ENCODE assay signal across 9 cellular contexts in the genomic region with DNA sequence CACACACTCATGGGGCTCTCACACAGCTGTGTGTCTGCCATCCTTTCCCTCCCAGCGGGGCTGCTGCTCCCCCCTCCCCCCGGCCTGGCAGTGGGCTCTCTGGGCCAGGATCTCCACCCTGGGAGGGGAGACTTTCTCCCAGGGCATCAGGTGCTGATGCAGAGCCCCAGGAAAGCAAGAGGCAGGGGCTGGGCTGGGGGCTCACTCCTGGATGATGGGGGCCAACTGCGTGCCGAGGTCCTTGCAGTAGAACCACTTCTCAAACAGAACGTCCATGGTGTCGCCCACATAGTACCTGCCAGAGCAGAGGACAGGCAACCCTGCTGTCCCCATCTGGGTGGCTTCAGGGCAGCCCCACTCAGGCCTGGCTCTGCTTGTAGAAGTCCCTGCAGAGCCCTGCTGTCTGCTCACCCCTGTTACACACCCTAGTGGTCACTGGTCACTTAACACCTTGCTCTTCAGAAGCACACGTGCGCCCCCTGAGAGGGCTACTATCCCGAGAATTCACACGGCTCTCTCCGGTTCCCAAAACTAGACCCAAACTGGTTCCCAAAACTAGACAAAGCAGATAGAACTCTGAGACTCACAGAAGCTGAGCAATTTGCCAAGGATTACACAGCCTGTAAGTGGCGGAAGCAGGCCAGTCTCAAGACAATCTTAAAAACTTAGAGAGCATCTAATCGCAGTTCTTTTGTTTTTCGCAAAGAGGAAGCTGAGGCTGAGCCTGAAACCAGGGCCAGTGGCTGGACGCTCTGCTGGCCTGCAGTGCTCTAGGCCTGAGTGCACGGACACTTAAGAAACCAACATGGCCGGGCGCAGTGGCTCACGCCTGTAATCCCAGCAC. TPM values are rescaled to one million over a fixed set of nuclear protein-coding genes. Genes with fewer than 3 reads are reported as not detected.
DNase-seq lines count a peak whose midpoint lies in the region; ATAC-seq, FAIRE-seq and TF ChIP-seq lines count a peak whose summit lies in the region.
"Had no signal": no experiment of that assay in that cellular context is flagged by ENCODE, and none has a peak within 500 bp of the region (broad histone marks: within the 10 kb centered on the region; RNA-seq: fewer than 3 reads in every experiment).

No MANE protein-coding gene starts in this region.

- POLR2A ChIA-PET in GM12878 (lab: Charles Lee) = interaction anchor here (0.7 kb wide), 1 partner anchor 111 kb away, joined by 3 read pairs; no protein-coding TSS in a partner anchor
- POLR2A ChIA-PET in CD4-positive, alpha-beta memory T cell (lab: Charles Lee; ENCODE audit: partially characterized antibody) = no interaction called here

- FAIRE-seq in GM12878 (lab: Jason Lieb, UNC) = no peak

- no peaks in the 10 kb centered on the region for H3K9me3 Mint-ChIP-seq in CD4-positive, alpha-beta memory T cell

- TF ChIP-seq EP300 in GM12878 (IDR thresholded peaks at IDR 0.05; ENCODE audit: borderline replicate concordance in 1 of 2, control insufficient read depth in 1 of 2, low read depth in 2 of 2, low read length in 2 of 2) = no peak

- H3K4me1 Mint-ChIP-seq in CD4-positive, alpha-beta memory T cell = peaks cover 2 to 6% (median 4%) of the 10 kb centered on the region in 4 donors

- H3K4me3 ChIP-seq in GM12878 (no peak overlapping the region), left lung (no peak overlapping the region), uterus (no peak overlapping the region)
- no peak overlapping the region for H3K4me3 ChIP-seq in CD4-positive, alpha-beta memory T cell (ENCODE audit: low read length in 2 of 2)
- H3K4me3 ChIP-seq: SK-N-MC had no signal

- H3K4me3 Mint-ChIP-seq in CD4-positive, alpha-beta memory T cell = no peak overlapping the region

- in situ Hi-C loops in GM12878 (cut with MboI) = no loop called here

- CTCF ChIA-PET in GM12878 (lab: Yijun Ruan, JAX) = interaction anchor here (1.0 to 1.9 kb wide), 3 partner anchors 13 to 24 kb away, joined by 3 to 5 read pairs (median 4); no protein-coding TSS in a partner anchor
- CTCF ChIA-PET in CD4-positive, alpha-beta memory T cell (lab: Charles Lee; ENCODE audit: partially characterized antibody) = no interaction called here

- H3K36me3 ChIP-seq in GM12878 (ENCODE audit: control insufficient read depth in 2 of 2, insufficient read depth in 2 of 2, low read length in 1 of 2) = no peaks in the 10 kb centered on the region; a peak in 1 of 4 replicates
- no peaks in the 10 kb centered on the region for H3K36me3 ChIP-seq in left lung
- H3K36me3 ChIP-seq in CD4-positive, alpha-beta memory T cell (ENCODE audit: insufficient read depth, low read length) = no peaks in the 10 kb centered on the region
- no peaks in the 10 kb centered on the region for H3K36me3 ChIP-seq in uterus

- TF ChIP-seq CTCF in GM12878 (IDR thresholded peaks at IDR 0.05 in 2 of 3, conservative IDR thresholded peaks at IDR 0.05 in 1 of 3; ENCODE audit: control insufficient read depth in 2 of 3, extremely low read depth in 1 of 3, insufficient read depth in 1 of 3, low read depth in 3 of 3, low read length in 3 of 3) (peak; percentile 38 to 71 (median 69)), left lung (IDR thresholded peaks at IDR 0.05) (peak; percentile 19 to 51), uterus (IDR thresholded peaks at IDR 0.05) (peak in 1 of 4 experiments; percentile 34)

- peak overlapping the region in 1 of 7 donors; percentile 24 for H3K27ac Mint-ChIP-seq in CD4-positive, alpha-beta memory T cell

- intact Hi-C loops in GM12878 (cut with micrococcal nuclease; ENCODE audit: unreplicated experiment) (no loop called here), left lung (cut with DNase I) (no loop called here), uterus (cut with DNase I; ENCODE audit: low total_unique reads) (no loop called here)
- intact Hi-C loops in CD4-positive, alpha-beta memory T cell (cut with micrococcal nuclease) = no loop called here

- TF ChIP-seq POLR2A in GM12878 (IDR thresholded peaks at IDR 0.05; ENCODE audit: low read depth, low read length) (no peak), uterus (IDR thresholded peaks at IDR 0.05) (no peak)

- no peak overlapping the region for H3K4me2 ChIP-seq in GM12878 (ENCODE audit: control insufficient read depth, insufficient read depth)

- H2AFZ ChIP-seq in GM12878 (ENCODE audit: control insufficient read depth, low read depth, low read length) = no peak overlapping the region

- ATAC-seq in GM12878 (peak; percentile 94), left lung (peak; percentile 91), GM18858 (IDR thresholded peaks at IDR 0.05; ENCODE audit: unreplicated experiment) (no peak)

- H3K9me3 ChIP-seq in GM12878 (replicated peaks; ENCODE audit: control insufficient read depth, insufficient read depth, low read length) (no peaks in the 10 kb centered on the region), left lung (no peaks in the 10 kb centered on the region), uterus (no peaks in the 10 kb centered on the region)
- no peaks in the 10 kb centered on the region for H3K9me3 ChIP-seq in CD4-positive, alpha-beta memory T cell (ENCODE audit: control insufficient read depth in 1 of 2, low read length in 2 of 2)

- H3K36me3 Mint-ChIP-seq in CD4-positive, alpha-beta memory T cell = no peaks in the 10 kb centered on the region

- no peaks in the 10 kb centered on the region for H3K27me3 ChIP-seq in GM12878 (replicated peaks in 1 of 2; ENCODE audit: control insufficient read depth in 2 of 2, insufficient read depth in 2 of 2, low read length in 1 of 2)
- no peaks in the 10 kb centered on the region for H3K27me3 ChIP-seq in left lung
- H3K27me3 ChIP-seq in CD4-positive, alpha-beta memory T cell (ENCODE audit: insufficient read depth, low read length) = no peaks in the 10 kb centered on the region
- H3K27me3 ChIP-seq in uterus = no peaks in the 10 kb centered on the region

- DNase-seq in DMS153 treated with DMSO at 0.1 percent for 48 hours (lab: John Stamatoyannopoulos, UW; ENCODE audit: unreplicated experiment) (peak; percentile 31), H4 (ENCODE audit: low spot score) (peak; percentile 51), NCI-H2227 treated with DMSO at 0.1 percent for 48 hours (lab: John Stamatoyannopoulos, UW) (peak; percentile 20), GM12878 (ENCODE audit: low read depth, low spot score) (no peak), left lung (no peak), uterus (no peak)
- DNase-seq in CD4-positive, alpha-beta memory T cell = no peak

- TF ChIP-seq RAD21 in GM12878 (IDR thresholded peaks at IDR 0.05; ENCODE audit: insufficient read depth, low read depth, low read length) = peak; percentile 52; the same call in 1 of the 2 replicates

- SMC1A ChIA-PET in GM12878 (lab: Charles Lee; ENCODE audit: uncharacterized antibody, unreplicated experiment) = interaction anchor here (0.7 to 1.4 kb wide), 2 partner anchors 48 to 75 kb away, joined by 3 to 4 read pairs; no protein-coding TSS in a partner anchor

- no peaks in the 10 kb centered on the region for H3K27me3 Mint-ChIP-seq in CD4-positive, alpha-beta memory T cell

- 63% methylated on average over 19 of the region's 19 CpGs for WGBS in GM12878 (ENCODE audit: insufficient coverage, insufficient replicate concordance, low lambda C conversion rate, missing lambda C conversion rate)

- H3K27ac ChIP-seq in GM12878 (ENCODE audit: control insufficient read depth, insufficient read depth) = no peak overlapping the region
- no peak overlapping the region for H3K27ac ChIP-seq in left lung
- no peak overlapping the region for H3K27ac ChIP-seq in CD4-positive, alpha-beta memory T cell (ENCODE audit: low read depth, low read length)
- H3K27ac ChIP-seq in uterus = no peak overlapping the region
- H3K27ac ChIP-seq: SK-N-MC had no signal

- H3K9ac ChIP-seq in GM12878 (ENCODE audit: control insufficient read depth, insufficient read depth, low read length) = no peak overlapping the region

- no peaks in the 10 kb centered on the region; the same call in 1 of the 2 replicates for H3K4me1 ChIP-seq in GM12878 (ENCODE audit: control insufficient read depth, insufficient read depth, low read length)
- H3K4me1 ChIP-seq in left lung = peaks cover 0 to 5% of the 10 kb centered on the region in 2 donors
- H3K4me1 ChIP-seq in CD4-positive, alpha-beta memory T cell (ENCODE audit: insufficient read depth, low read length) = peaks cover 4% of the 10 kb centered on the region
- H3K4me1 ChIP-seq in uterus = no peaks in the 10 kb centered on the region

- no peaks in the 10 kb centered on the region for H4K20me1 ChIP-seq in GM12878 (ENCODE audit: control insufficient read depth, insufficient read depth)

- no peaks in the 10 kb centered on the region for H3K79me2 ChIP-seq in GM12878 (ENCODE audit: control insufficient read depth, insufficient read depth, low read length)

- RAD21 ChIA-PET in GM12878 (lab: Charles Lee; ENCODE audit: unreplicated experiment) = interaction anchor here (0.6 to 1.0 kb wide), 2 partner anchors 19 to 93 kb away, joined by 3 to 8 read pairs; no protein-coding TSS in a partner anchor

- no TSS peak for BruUV-seq in GM12878 (replicated peaks; lab: Mats Ljungman, UMichigan)

RNA-seq across cellular contexts. Expression of gene OXER1, which starts 6.6 kb away (rescaled TPM):
- not detected in 2 replicates for total RNA-seq in H4 (2014; rRNA removed; shearing (Covaris generic))
- total RNA-seq in GM12878 (2013; cell fraction: nucleolus; rRNA removed) = 4.2 and 6.5 TPM in 2 replicates
- total RNA-seq in GM12878 (2014; rRNA removed) (2.5 and 2.9 TPM in 2 replicates), GM12878 (2014; rRNA removed; fragmentation: Illumina TruSeq; extraction: Trizol) (1.6 and 2.0 TPM in 2 replicates), GM12878 (2021) (6.6 and 7.6 TPM in 2 replicates), left lung (1 to 10 TPM; 1.7 to 2.7 TPM), uterus (1 to 10 TPM in 2 of 4 donors, not detected in 2; 1.9 to 5.4 TPM)
- 3.2 TPM for polyA plus RNA-seq in GM12878 (2011; ENCODE audit: low read depth)
- polyA plus RNA-seq in GM12878 (2011; rRNA removed) (1.4 and 3.8 TPM in 2 replicates), GM12878 (2014; fragmentation: Illumina TruSeq; extraction: Trizol) (0.51 and 2.0 TPM in 2 replicates), GM12878 (2014; fragmentation: Nextera tagmentation; extraction: Ambion mirVana) (under 1 TPM; 0.11 to 0.13 TPM), GM12878 (2014; rRNA removed) (6.1 and 6.6 TPM in 2 replicates), GM12878 (2016; fragmentation: Nextera tagmentation; extraction: Ambion mirVana) (1 to 10 TPM; 5.3 to 8.6 TPM)
- 4.1 and 6.7 TPM in 2 replicates for polyA plus RNA-seq in GM12878 (2011; cell fraction: cytosol; rRNA removed)
- 22.8 and 24.8 TPM in 2 replicates for polyA plus RNA-seq in GM12878 (2011; cell fraction: nucleus; rRNA removed)
- polyA plus RNA-seq in GM12878 (2012) = 4.7 and 6.5 TPM in 2 replicates
- 3.1 and 6.3 TPM in 2 replicates for polyA minus RNA-seq in GM12878 (2011; rRNA and poly(A)+ RNA removed)
- polyA minus RNA-seq in GM12878 (2011; cell fraction: cytosol; rRNA and poly(A)+ RNA removed) = 1.3 and 2.5 TPM in 2 replicates
- 3.4 and 6.2 TPM in 2 replicates for polyA minus RNA-seq in GM12878 (2011; cell fraction: nucleus; rRNA and poly(A)+ RNA removed)
- not detected for total RNA-seq in CD4-positive, alpha-beta memory T cell
- not detected for polyA plus RNA-seq in CD4-positive, alpha-beta memory T cell

RNA-seq across cellular contexts. Expression of gene HAAO, which starts 21.9 kb away (rescaled TPM):
- total RNA-seq in H4 (2014; rRNA removed; shearing (Covaris generic)) = not detected in 2 replicates
- 37.5 and 48.1 TPM in 2 replicates for total RNA-seq in GM12878 (2013; cell fraction: nucleolus; rRNA removed)
- total RNA-seq in GM12878 (2014; rRNA removed) (25.7 and 25.9 TPM in 2 replicates), GM12878 (2014; rRNA removed; fragmentation: Illumina TruSeq; extraction: Trizol) (21.5 and 21.6 TPM in 2 replicates), GM12878 (2021) (41.6 and 49.5 TPM in 2 replicates), left lung (10 to 100 TPM in 1 of 2 donors, 1 to 10 TPM in 1; 6.2 to 11.5 TPM), uterus (10 to 100 TPM in 3 of 4 donors, 1 to 10 TPM in 1; 3.1 to 25.1 (median 20.8) TPM)
- 14.7 TPM for polyA plus RNA-seq in GM12878 (2011; ENCODE audit: low read depth)
- polyA plus RNA-seq in GM12878 (2011; rRNA removed) (17.0 and 29.2 TPM in 2 replicates), GM12878 (2014; fragmentation: Illumina TruSeq; extraction: Trizol) (6.9 and 19.1 TPM in 2 replicates), GM12878 (2014; fragmentation: Nextera tagmentation; extraction: Ambion mirVana) (1 to 10 TPM; 4.3 to 6.9 TPM), GM12878 (2014; rRNA removed) (28.0 and 31.9 TPM in 2 replicates), GM12878 (2016; fragmentation: Nextera tagmentation; extraction: Ambion mirVana) (10 to 100 TPM; 54.7 to 58.7 TPM)
- 39.3 and 56.1 TPM in 2 replicates for polyA plus RNA-seq in GM12878 (2011; cell fraction: cytosol; rRNA removed)
- 72.4 and 75.6 TPM in 2 replicates for polyA plus RNA-seq in GM12878 (2011; cell fraction: nucleus; rRNA removed)
- polyA plus RNA-seq in GM12878 (2012) = 23.2 and 34.1 TPM in 2 replicates
- polyA minus RNA-seq in GM12878 (2011; rRNA and poly(A)+ RNA removed) = 17.6 and 31.9 TPM in 2 replicates
- polyA minus RNA-seq in GM12878 (2011; cell fraction: cytosol; rRNA and poly(A)+ RNA removed) = 10.0 and 11.2 TPM in 2 replicates
- 16.3 and 33.4 TPM in 2 replicates for polyA minus RNA-seq in GM12878 (2011; cell fraction: nucleus; rRNA and poly(A)+ RNA removed)
- total RNA-seq in CD4-positive, alpha-beta memory T cell = under 1 TPM in 1 of 2 experiments, not detected in 1; 0.44 TPM
- polyA plus RNA-seq in CD4-positive, alpha-beta memory T cell = under 1 TPM in 1 of 2 donors, not detected in 1; 0.21 TPM

Comparison
In these comparisons a context has a peak if more than half of its experiments do, and no peak if none do; other contexts are left out.
1. DNase-seq: peak in DMS153 treated with DMSO at 0.1 percent for 48 hours (single experiment), H4 (single experiment) and NCI-H2227 treated with DMSO at 0.1 percent for 48 hours (single experiment); none in GM12878 (single experiment), left lung (0 of 2), CD4-positive, alpha-beta memory T cell (0 of 5) and uterus (0 of 2).